In genomic region chr12:120677765-120678473, GRCh38 we compare ENCODE assay signal across 7 cellular contexts. TPM values are rescaled to one million over a fixed set of nuclear protein-coding genes. Genes with fewer than 3 reads are reported as not detected.
DNase-seq lines count a peak whose midpoint lies in the region; ATAC-seq and TF ChIP-seq lines count a peak whose summit lies in the region.

No MANE protein-coding gene starts in this region.

- DNase-seq in activated naive CD8-positive, alpha-beta T cell treated with anti-CD3 and anti-CD28 coated beads for 36 hours = peak; percentile 13
- DNase-seq in gastrocnemius medialis (peak in 1 of 2 donors; percentile 19), testis (no peak), ureter (ENCODE audit: low spot score) (no peak)

- in situ Hi-C loops in gastrocnemius medialis (cut with MboI; ENCODE audit: low sequenced_read_pairs in 4 of 4) = no loop called here

- H3K36me3 ChIP-seq in gastrocnemius medialis (no peaks in the 10 kb centered on the region), testis (ENCODE audit: low read depth, missing control alignments) (no peaks in the 10 kb centered on the region)

- H3K4me1 ChIP-seq in gastrocnemius medialis = no peaks in the 10 kb centered on the region
- peaks cover 7% of the 10 kb centered on the region for H3K4me1 ChIP-seq in testis

- H3K4me1 Mint-ChIP-seq in activated naive CD8-positive, alpha-beta T cell treated with anti-CD3 and anti-CD28 coated beads for 36 hours = peaks cover 13% of the 10 kb centered on the region

- intact Hi-C loops in gastrocnemius medialis (cut with DNase I; ENCODE audit: low total_unique reads) = no loop called here
- intact Hi-C loops in testis (cut with DNase I; ENCODE audit: low total_unique reads) = no loop called here

- ATAC-seq in HG03196 (IDR thresholded peaks at IDR 0.05; ENCODE audit: unreplicated experiment) = peak; percentile 57
- peak; percentile 68 to 83 for ATAC-seq in gastrocnemius medialis
- ATAC-seq in HG03045 (IDR thresholded peaks at IDR 0.05; ENCODE audit: unreplicated experiment) = no peak

- TF ChIP-seq POLR2A in GM19193 (IDR thresholded peaks at IDR 0.05; ENCODE audit: extremely low read depth, insufficient read depth, insufficient read length) (peak; percentile 57), gastrocnemius medialis (IDR thresholded peaks at IDR 0.05) (no peak), testis (IDR thresholded peaks at IDR 0.05) (no peak)

- H3K4me3 ChIP-seq in gastrocnemius medialis = no peak overlapping the region
- H3K4me3 ChIP-seq in testis = no peak overlapping the region

- 34 to 44% methylated on average over 3 to 7 of the region's 7 CpGs for WGBS in testis, 2 donors

- H3K4me3 Mint-ChIP-seq in activated naive CD8-positive, alpha-beta T cell treated with anti-CD3 and anti-CD28 coated beads for 36 hours = no peak overlapping the region

- H3K27ac Mint-ChIP-seq in activated naive CD8-positive, alpha-beta T cell treated with anti-CD3 and anti-CD28 coated beads for 36 hours = no peak overlapping the region

- peak overlapping the region; percentile 64 to 74 (median 70) for H3K27ac ChIP-seq in gastrocnemius medialis
- peak overlapping the region in 1 of 2 donors; percentile 14 for H3K27ac ChIP-seq in testis

- no peaks in the 10 kb centered on the region for H3K9me3 ChIP-seq in gastrocnemius medialis
- no peaks in the 10 kb centered on the region for H3K9me3 ChIP-seq in testis

- H3K36me3 Mint-ChIP-seq in activated naive CD8-positive, alpha-beta T cell treated with anti-CD3 and anti-CD28 coated beads for 36 hours = no peaks in the 10 kb centered on the region

- H3K27me3 ChIP-seq in gastrocnemius medialis = no peaks in the 10 kb centered on the region
- no peaks in the 10 kb centered on the region for H3K27me3 ChIP-seq in testis

- TF ChIP-seq CTCF in gastrocnemius medialis (IDR thresholded peaks at IDR 0.05 in 4 of 5, conservative IDR thresholded peaks at IDR 0.05 in 1 of 5) = no peak
- no peak for TF ChIP-seq CTCF in testis (IDR thresholded peaks at IDR 0.05)

- H3K9me3 Mint-ChIP-seq in activated naive CD8-positive, alpha-beta T cell treated with anti-CD3 and anti-CD28 coated beads for 36 hours = no peaks in the 10 kb centered on the region

- peaks cover 3% of the 10 kb centered on the region for H3K27me3 Mint-ChIP-seq in activated naive CD8-positive, alpha-beta T cell treated with anti-CD3 and anti-CD28 coated beads for 36 hours

RNA-seq across cellular contexts. Expression of gene MLEC, which starts 9.0 kb away (rescaled TPM):
- 10 to 100 TPM; 93.1 to 99.5 TPM for total RNA-seq in activated naive CD8-positive, alpha-beta T cell treated with anti-CD3 and anti-CD28 coated beads for 36 hours
- 10 to 100 TPM; 46.5 to 89.4 (median 60.1) TPM for total RNA-seq in gastrocnemius medialis
- total RNA-seq in testis = 100 to 1,000 TPM in 1 of 2 donors, 10 to 100 TPM in 1; 93.2 to 104 TPM
- polyA plus RNA-seq in testis (ENCODE audit: insufficient read depth, low read depth, low replicate concordance) = 130 TPM
- total RNA-seq in ureter = 150 TPM

RNA-seq across cellular contexts. Expression of gene UNC119B, which starts 32.3 kb away (rescaled TPM):
- 10 to 100 TPM; 24.1 to 25.5 TPM for total RNA-seq in activated naive CD8-positive, alpha-beta T cell treated with anti-CD3 and anti-CD28 coated beads for 36 hours
- 1 to 10 TPM; 4.7 to 8.7 (median 7.8) TPM for total RNA-seq in gastrocnemius medialis
- total RNA-seq in testis = 10 to 100 TPM; 43.3 to 45.2 TPM
- 42.2 TPM for polyA plus RNA-seq in testis (ENCODE audit: insufficient read depth, low read depth, low replicate concordance)
- 28.4 TPM for total RNA-seq in ureter

RNA-seq across cellular contexts. Expression of gene CABP1, which starts 37.5 kb away (rescaled TPM):
- 1 to 10 TPM in 1 of 2 experiments, under 1 TPM in 1; 0.94 to 2.0 TPM for total RNA-seq in activated naive CD8-positive, alpha-beta T cell treated with anti-CD3 and anti-CD28 coated beads for 36 hours
- total RNA-seq in gastrocnemius medialis = 1 to 10 TPM in 1 of 4 donors, under 1 TPM in 2, not detected in 1; 0.52 to 1.6 (median 0.62) TPM
- total RNA-seq in testis = 1 to 10 TPM; 2.4 to 3.9 TPM
- polyA plus RNA-seq in testis (ENCODE audit: insufficient read depth, low read depth, low replicate concordance) = 1.8 TPM
- 5.9 TPM for total RNA-seq in ureter

RNA-seq across cellular contexts. Expression of gene ACADS, which starts 47.7 kb away (rescaled TPM):
- 10 to 100 TPM; 11.4 to 13.4 TPM for total RNA-seq in activated naive CD8-positive, alpha-beta T cell treated with anti-CD3 and anti-CD28 coated beads for 36 hours
- total RNA-seq in gastrocnemius medialis (100 to 1,000 TPM; 166 to 224 (median 200) TPM), testis (10 to 100 TPM; 28.3 to 30.2 TPM), ureter (14.2 TPM)
- 43.9 TPM for polyA plus RNA-seq in testis (ENCODE audit: insufficient read depth, low read depth, low replicate concordance)
